23 cellular contexts compared by ENCODE assay signal in genomic region chr11:81036168-81036870, GRCh38.
"Had no signal": no experiment of that assay in that cellular context is flagged by ENCODE, and none has a peak within 500 bp of the region (broad histone marks: within the 10 kb centered on the region; RNA-seq: fewer than 3 reads in every experiment).

No MANE protein-coding gene starts in this region.

- DNase-seq: activated CD4-positive, alpha-beta T cell treated with anti-CD3 and anti-CD28 coated beads for 1 hour; activated CD4-positive, alpha-beta T cell treated with anti-CD3 and anti-CD28 coated beads, Interleukin-2, amount 50 U/mL, for 1 hour; activated CD8-positive, alpha-beta T cell treated with anti-CD3 and anti-CD28 coated beads for 36 hours; activated naive CD4-positive, alpha-beta T cell; activated T-cell treated with anti-CD3 and anti-CD28 coated beads, Interleukin-2, amount 50 U/mL, for 48 hours; anterior cingulate cortex; dermis blood vessel endothelial cell; effector CD4-positive, alpha-beta T cell; glutamatergic neuron; islet precursor cell; left ventricle myocardium superior; midbrain; naive thymus-derived CD8-positive, alpha-beta T cell; nucleus accumbens; stimulated activated CD4-positive, alpha-beta T cell treated with anti-CD3 and anti-CD28 coated beads, Interleukin-2, amount 100 ng/mL, for 48 hours; stimulated activated naive CD8-positive, alpha-beta T cell treated with anti-CD3 and anti-CD28 coated beads, Interleukin-15, Interleukin-2, amounts not matched to agents 100 U/mL and 50 U/mL, for 24 hours; testis; transverse colon had no signal

- H3K4me3 ChIP-seq: right atrium auricular region, testis, transverse colon had no signal

- H3K27me3 ChIP-seq: right atrium auricular region, testis, transverse colon had no signal

- H3K9ac ChIP-seq: parathyroid adenoma had no signal

- H3K27ac ChIP-seq: epithelial cell of prostate, parathyroid adenoma, right atrium auricular region, testis, transverse colon had no signal

- H3K36me3 ChIP-seq: right atrium auricular region, transverse colon had no signal

- ATAC-seq: activated CD8-positive, alpha-beta T cell treated with anti-CD3 and anti-CD28 coated beads for 36 hours; activated naive CD4-positive, alpha-beta T cell treated with anti-CD3 and anti-CD28 coated beads, Interleukin-2, amount 50 U/mL, for 72 hours; left ventricle myocardium superior; naive thymus-derived CD8-positive, alpha-beta T cell; stimulated activated naive CD8-positive, alpha-beta T cell treated with anti-CD3 and anti-CD28 coated beads, Interleukin-15, Interleukin-2, amounts not matched to agents 100 U/mL and 50 U/mL, for 24 hours; WTC11 had no signal

- H2AFZ ChIP-seq: parathyroid adenoma had no signal

- H3K9me3 ChIP-seq: testis, transverse colon had no signal

- H3K4me1 ChIP-seq: parathyroid adenoma, right atrium auricular region, testis had no signal
